ENCODE assay signal across 8 cellular contexts in genomic region chr1:75725861-75726361, GRCh38. TPM values are rescaled to one million over a fixed set of nuclear protein-coding genes. Genes with fewer than 3 reads are reported as not detected.
A peak's percentile ranks its signal among the peaks of the same experiment; 100 is the strongest.
DNase-seq lines count a peak whose midpoint lies in the region; ATAC-seq and TF ChIP-seq lines count a peak whose summit lies in the region.

No MANE protein-coding gene starts in this region.

- H3K27me3 ChIP-seq in skeletal muscle tissue (ENCODE audit: control insufficient read depth in 3 of 3, insufficient read depth in 3 of 3, low read length in 3 of 3): no peaks in the 10 kb centered on the region

- ATAC-seq in GM18858 (IDR thresholded peaks at IDR 0.05; ENCODE audit: unreplicated experiment) (no peak), GM21423 (IDR thresholded peaks at IDR 0.05; ENCODE audit: unreplicated experiment) (no peak)

- TF ChIP-seq CTCF in fibroblast of villous mesenchyme (IDR thresholded peaks at IDR 0.05; ENCODE audit: insufficient read depth, low read depth, low read length): no peak

- H3K4me1 ChIP-seq in skeletal muscle tissue (ENCODE audit: control insufficient read depth in 3 of 3, insufficient read depth in 3 of 3, low read length in 3 of 3): peaks cover 10 to 18% (median 13%) of the 10 kb centered on the region in 3 donors

- H3K9ac ChIP-seq in SK-N-MC (ENCODE audit: insufficient read length): peak overlapping the region; percentile 83
- H3K9ac ChIP-seq in skeletal muscle tissue (ENCODE audit: low read depth in 1 of 3, low read length in 3 of 3): peak overlapping the region; percentile 87 to 98 (median 95)

- H3K27ac ChIP-seq in SK-N-MC (peak overlapping the region; percentile 11; the same call in 1 of the 2 replicates), skeletal muscle tissue (ENCODE audit: low read depth, low read length) (peak overlapping the region; percentile 84)

- DNase-seq in NCI-H82 (lab: John Stamatoyannopoulos, UW) (peak; percentile 31), NCI-H82 treated with DMSO at 0.1 percent for 48 hours (lab: John Stamatoyannopoulos, UW; ENCODE audit: unreplicated experiment) (no peak), SK-N-MC (ENCODE audit: low read depth, low spot score) (no peak), fibroblast of villous mesenchyme (ENCODE audit: low read depth) (no peak), GDM1 (lab: John Stamatoyannopoulos, UW) (no peak)

- H3K9me3 ChIP-seq in SK-N-MC (ENCODE audit: low read depth, low read length) (no peaks in the 10 kb centered on the region), skeletal muscle tissue (ENCODE audit: control insufficient read depth in 3 of 3, low read length in 3 of 3) (no peaks in the 10 kb centered on the region)

- peak overlapping the region; percentile 100 for H3K4me3 ChIP-seq in SK-N-MC
- peak overlapping the region; percentile 93 for H3K4me3 ChIP-seq in fibroblast of villous mesenchyme (ENCODE audit: low read depth, low read length)
- peak overlapping the region; percentile 86 to 95 (median 93) for H3K4me3 ChIP-seq in skeletal muscle tissue (ENCODE audit: low read length in 3 of 3)

- no peaks in the 10 kb centered on the region for H3K36me3 ChIP-seq in SK-N-MC (ENCODE audit: insufficient read depth, low read length)
- no peaks in the 10 kb centered on the region for H3K36me3 ChIP-seq in skeletal muscle tissue (ENCODE audit: control insufficient read depth in 3 of 3, insufficient read depth in 3 of 3, low read length in 3 of 3)

RNA-seq across cellular contexts. Expression of gene ACADM, which starts 1.4 kb away (rescaled TPM):
- total RNA-seq in fibroblast of villous mesenchyme (27.1 and 31.5 TPM in 2 replicates), skeletal muscle tissue (53.8 TPM)
